Comparison of ENCODE assay signal across 8 cellular contexts in the genomic region with DNA sequence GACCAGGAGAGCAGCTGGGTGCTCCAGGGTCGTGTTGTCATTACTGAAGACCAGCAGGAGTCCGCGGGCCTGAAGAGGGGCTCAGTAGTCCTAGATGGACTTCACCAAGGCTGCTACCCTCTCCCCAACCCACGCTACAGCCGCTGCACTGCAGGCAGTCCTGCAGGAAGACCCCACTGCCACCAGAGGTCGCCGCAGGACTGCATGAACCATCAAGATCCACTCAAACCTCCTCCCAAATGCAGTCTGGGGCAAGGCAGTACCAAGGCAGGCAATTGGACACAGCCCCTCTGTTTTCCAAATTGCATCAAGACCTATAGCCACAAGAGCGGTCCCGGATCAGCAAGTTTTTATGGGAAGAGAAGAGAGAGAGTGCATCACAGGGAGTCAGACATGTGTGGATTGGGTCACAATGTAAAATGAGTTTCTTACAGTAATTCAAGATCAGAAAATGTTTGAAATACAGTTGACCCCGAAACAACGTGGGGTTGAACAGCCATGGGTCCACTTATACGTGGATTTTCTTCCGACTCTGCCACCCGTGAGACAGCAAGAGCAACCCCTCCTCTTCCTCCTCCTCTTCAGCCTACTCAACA. TPM values are rescaled to one million over a fixed set of nuclear protein-coding genes. Genes with fewer than 3 reads are reported as not detected.
A peak's percentile ranks its signal among the peaks of the same experiment; 100 is the strongest.
DNase-seq lines count a peak whose midpoint lies in the region; ATAC-seq and TF ChIP-seq lines count a peak whose summit lies in the region.

No MANE protein-coding gene starts in this region.

- peaks cover 0 to 26% of the 10 kb centered on the region in 2 donors for H3K36me3 ChIP-seq in lung (ENCODE audit: control insufficient read depth in 2 of 2, insufficient read depth in 2 of 2, low read length in 2 of 2)

- ATAC-seq in GM19035 (IDR thresholded peaks at IDR 0.05; ENCODE audit: unreplicated experiment) (peak; percentile 73), HG03196 (IDR thresholded peaks at IDR 0.05; ENCODE audit: unreplicated experiment) (peak; percentile 75), lung (ENCODE audit: insufficient read depth, low FRiP score) (peak; percentile 87)

- H3K4me3 ChIP-seq in lung, result no peak overlapping the region

- H3K9me3 ChIP-seq in lung (ENCODE audit: control insufficient read depth in 2 of 2, insufficient read depth in 1 of 2, low read length in 1 of 2), result peaks cover 0 to 1% of the 10 kb centered on the region in 2 donors

- H3K27me3 ChIP-seq in lung (ENCODE audit: control insufficient read depth, insufficient read depth), result no peaks in the 10 kb centered on the region

- no peak overlapping the region for H3K27ac ChIP-seq in lung (ENCODE audit: low read depth in 1 of 2, low read length in 1 of 2)

- peak; percentile 84 for DNase-seq in CD1c-positive myeloid dendritic cell (ENCODE audit: extremely low spot score)
- peak; percentile 32 for DNase-seq in NCI-H446 treated with DMSO at 0.1 percent for 48 hours (lab: John Stamatoyannopoulos, UW)
- DNase-seq in activated CD4-positive, alpha-beta T cell treated with anti-CD3 and anti-CD28 coated beads, Interleukin-2, amount 50 U/mL, for 24 hours (ENCODE audit: low read depth in 1 of 2, low spot score in 1 of 2), result peak; percentile 65 to 70
- DNase-seq in dermis microvascular lymphatic vessel endothelial cell (ENCODE audit: low read depth in 2 of 2), result peak; percentile 43 to 74
- DNase-seq in lung (ENCODE audit: low spot score), result peak; percentile 77
- peak; percentile 56 for DNase-seq in stimulated activated CD8-positive, alpha-beta memory T cell treated with anti-CD3 and anti-CD28 coated beads, Interleukin-15, amount 100 ng/mL, for 24 hours (ENCODE audit: low read depth)

- no peaks in the 10 kb centered on the region for H3K4me1 ChIP-seq in lung (ENCODE audit: control insufficient read depth in 2 of 2, insufficient read depth in 2 of 2, low read length in 2 of 2)

- 28 to 30% methylated on average over 14 of the region's 14 CpGs for WGBS in lung, 2 donors

- TF ChIP-seq CTCF in lung (IDR thresholded peaks at IDR 0.05; ENCODE audit: control extremely low read depth, extremely low read depth), result peak; percentile 92

RNA-seq across cellular contexts. Expression of gene DZIP1L, which starts 46.7 kb away (rescaled TPM):
- total RNA-seq in dermis microvascular lymphatic vessel endothelial cell (1.1 and 1.7 TPM in 2 replicates), lung (10 to 100 TPM; 27.6 to 40.0 TPM)
- 1 to 10 TPM; 4.1 to 6.7 TPM for polyA plus RNA-seq in lung

RNA-seq across cellular contexts. Expression of gene CLDN18, which starts 58.7 kb away (rescaled TPM):
- total RNA-seq in dermis microvascular lymphatic vessel endothelial cell (not detected in 2 replicates), lung (100 to 1,000 TPM; 114 to 316 TPM)
- 100 to 1,000 TPM in 1 of 2 donors, 10 to 100 TPM in 1; 31.4 to 118 TPM for polyA plus RNA-seq in lung

Comparison
In these comparisons a context has a peak if more than half of its experiments do, and no peak if none do; other contexts are left out.
1. DNase-seq: peak in every context shown above with its lines; median percentile 84 in CD1c-positive myeloid dendritic cell; 77 in lung; 68 in activated CD4-positive, alpha-beta T cell treated with anti-CD3 and anti-CD28 coated beads, Interleukin-2, amount 50 U/mL, for 24 hours; 58 in dermis microvascular lymphatic vessel endothelial cell; 56 in stimulated activated CD8-positive, alpha-beta memory T cell treated with anti-CD3 and anti-CD28 coated beads, Interleukin-15, amount 100 ng/mL, for 24 hours; 32 in NCI-H446 treated with DMSO at 0.1 percent for 48 hours.
2. RNA of gene DZIP1L, which starts 46.7 kb away (total RNA-seq): 27.6 to 40.0 TPM in lung; 1.1 to 1.7 TPM in dermis microvascular lymphatic vessel endothelial cell; every median in the first group is over 10 times any median in the second.
3. RNA of gene CLDN18, which starts 58.7 kb away (total RNA-seq): 114 to 316 TPM in lung; not detected in dermis microvascular lymphatic vessel endothelial cell; every median in the first group is over 100 times any median in the second.
4. Peak in every context shown above with its lines, with median percentiles within 50 percentile points of each other: ATAC-seq.